In the genomic region with DNA sequence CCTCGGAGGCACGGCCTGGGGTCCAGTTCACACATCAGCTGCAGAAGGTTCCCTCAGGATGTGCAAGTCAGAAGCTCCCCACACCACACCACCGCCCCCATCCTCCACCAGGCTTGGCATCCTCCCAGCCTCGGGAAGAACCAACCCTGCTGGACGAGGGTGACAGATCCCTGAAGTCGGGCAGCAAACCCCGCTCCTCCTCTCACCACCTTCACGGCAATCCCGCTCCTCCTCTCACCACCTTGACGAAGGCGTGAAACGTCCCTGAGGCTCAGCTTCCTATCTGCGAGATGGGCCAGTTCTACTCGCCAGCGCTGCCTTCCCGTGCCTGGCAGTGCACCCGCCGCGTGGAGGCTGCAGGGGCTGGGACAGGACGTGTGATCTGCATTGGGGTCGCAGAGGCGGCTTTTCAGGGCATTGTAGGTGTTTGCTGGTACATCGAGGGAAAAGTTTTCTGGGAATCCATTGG, we compare ENCODE assay signal across 18 cellular contexts.
DNase-seq lines count a peak whose midpoint lies in the region; ATAC-seq, FAIRE-seq and TF ChIP-seq lines count a peak whose summit lies in the region.
"Had no signal": no experiment of that assay in that cellular context is flagged by ENCODE, and none has a peak within 500 bp of the region (broad histone marks: within the 10 kb centered on the region; RNA-seq: fewer than 3 reads in every experiment).

No MANE protein-coding gene starts in this region.

- H3K27me3 ChIP-seq in BLaER1 treated with 17β-estradiol and CSF1 and Interleukin-3, amounts not matched to agents 10 nM and 100 nM, result peaks cover 0 to 70% (median 28%) of the 10 kb centered on the region in 11 experiments; a peak in 14 of 22 replicates
- no peaks in the 10 kb centered on the region for H3K27me3 ChIP-seq in testis
- H3K27me3 ChIP-seq: BE2C had no signal

- H3K9me3 Mint-ChIP-seq in osteocyte (ENCODE audit: unreplicated experiment), result no peaks in the 10 kb centered on the region
- H3K9me3 Mint-ChIP-seq: CD8-positive, alpha-beta T cell had no signal

- 85 to 92% methylated on average over 21 to 23 of the region's 23 CpGs for WGBS in testis, 2 donors

- peak overlapping the region in 8 of 11 experiments; percentile 23 to 54 (median 50); a peak in 12 of 22 replicates for H3K4me2 ChIP-seq in BLaER1 treated with 17β-estradiol and CSF1 and Interleukin-3, amounts not matched to agents 10 nM and 100 nM

- DNase-seq in HTR-8/SVneo (ENCODE audit: insufficient read length, low spot score) (no peak), kidney (peak; percentile 61), posterior vena cava (ENCODE audit: low spot score) (peak; percentile 71), osteocyte (ENCODE audit: extremely low spot score, unreplicated experiment) (no peak), testis (no peak)
- DNase-seq: ACHN; BE2C; Calu3; CD8-positive, alpha-beta T cell; DMS79 treated with DMSO at 0.1 percent for 48 hours; GF-D8; GOT3; HFFc6 had no signal

- H3K9me3 ChIP-seq in BLaER1 treated with 17β-estradiol and CSF1 and Interleukin-3, amounts not matched to agents 10 nM and 100 nM (replicated peaks in 1 of 11), result no peaks in the 10 kb centered on the region
- no peaks in the 10 kb centered on the region for H3K9me3 ChIP-seq in kidney (ENCODE audit: control insufficient read depth in 1 of 2, low read length in 2 of 2)
- H3K9me3 ChIP-seq in testis, result no peaks in the 10 kb centered on the region
- H3K9me3 ChIP-seq: BE2C had no signal

- H3K4me1 ChIP-seq in BLaER1 treated with 17β-estradiol and CSF1 and Interleukin-3, amounts not matched to agents 10 nM and 100 nM, result peaks cover 39 to 81% (median 60%) of the 10 kb centered on the region in 10 experiments
- no peaks in the 10 kb centered on the region for H3K4me1 ChIP-seq in kidney (ENCODE audit: control insufficient read depth in 1 of 2, insufficient read depth in 1 of 2, low read depth in 1 of 2, low read length in 2 of 2)
- no peaks in the 10 kb centered on the region for H3K4me1 ChIP-seq in testis
- H3K4me1 ChIP-seq: BE2C had no signal

- H3K27ac Mint-ChIP-seq in osteocyte (ENCODE audit: unreplicated experiment), result no peak overlapping the region
- H3K27ac Mint-ChIP-seq: CD8-positive, alpha-beta T cell; HFFc6 had no signal

- no peaks in the 10 kb centered on the region for H3K4me1 Mint-ChIP-seq in osteocyte (ENCODE audit: unreplicated experiment)

- H3K36me3 ChIP-seq in BLaER1 treated with 17β-estradiol and CSF1 and Interleukin-3, amounts not matched to agents 10 nM and 100 nM, result no peaks in the 10 kb centered on the region
- H3K36me3 ChIP-seq in kidney (ENCODE audit: control insufficient read depth in 1 of 2, insufficient read depth in 2 of 2, low read length in 2 of 2) (no peaks in the 10 kb centered on the region), testis (ENCODE audit: low read depth, missing control alignments) (no peaks in the 10 kb centered on the region)
- H3K36me3 ChIP-seq: BE2C had no signal

- H3K9ac ChIP-seq in BLaER1 treated with 17β-estradiol and CSF1 and Interleukin-3, amounts not matched to agents 10 nM and 100 nM, result no peak overlapping the region
- no peak overlapping the region for H3K9ac ChIP-seq in kidney (ENCODE audit: low read length in 2 of 2)

- peaks cover 0 to 67% (median 23%) of the 10 kb centered on the region in 11 experiments; a peak in 16 of 22 replicates for H4K20me1 ChIP-seq in BLaER1 treated with 17β-estradiol and CSF1 and Interleukin-3, amounts not matched to agents 10 nM and 100 nM

- H3K27ac ChIP-seq in BLaER1 treated with 17β-estradiol and CSF1 and Interleukin-3, amounts not matched to agents 10 nM and 100 nM, result no peak overlapping the region
- no peak overlapping the region for H3K27ac ChIP-seq in kidney (ENCODE audit: low read depth in 2 of 2, low read length in 2 of 2)
- H3K27ac ChIP-seq in testis, result no peak overlapping the region

- no peak for TF ChIP-seq POLR2A in testis (IDR thresholded peaks at IDR 0.05)

- H3K4me3 ChIP-seq in BLaER1 treated with 17β-estradiol and CSF1 and Interleukin-3, amounts not matched to agents 10 nM and 100 nM, result no peak overlapping the region
- H3K4me3 ChIP-seq in kidney (ENCODE audit: low read length in 2 of 2) (no peak overlapping the region), testis (no peak overlapping the region)

- intact Hi-C loops in kidney (cut with DNase I), result no loop called here
- intact Hi-C loops in posterior vena cava (cut with DNase I), result no loop called here
- intact Hi-C loops in testis (cut with DNase I; ENCODE audit: low total_unique reads), result no loop called here

- FAIRE-seq in HTR-8/SVneo (lab: Jason Lieb, UNC) (peak; percentile 69), kidney (lab: Jason Lieb, UNC) (no peak)
- FAIRE-seq: A204.1 had no signal

- H3K36me3 Mint-ChIP-seq in osteocyte (ENCODE audit: unreplicated experiment), result no peaks in the 10 kb centered on the region
- H3K36me3 Mint-ChIP-seq: CD8-positive, alpha-beta T cell had no signal

- TF ChIP-seq CTCF in kidney (IDR thresholded peaks at IDR 0.05; ENCODE audit: borderline replicate concordance, extremely low read depth, insufficient read depth) (no peak), osteocyte (IDR thresholded peaks at IDR 0.05) (no peak), testis (IDR thresholded peaks at IDR 0.05) (no peak)

- no peak overlapping the region for H3K4me3 Mint-ChIP-seq in osteocyte (ENCODE audit: unreplicated experiment)
- H3K4me3 Mint-ChIP-seq: CD8-positive, alpha-beta T cell; HFFc6 had no signal

- ATAC-seq in HG03571 (IDR thresholded peaks at IDR 0.05; ENCODE audit: unreplicated experiment) (no peak), HG03159 (IDR thresholded peaks at IDR 0.05; ENCODE audit: unreplicated experiment) (no peak)
- ATAC-seq: CD8-positive, alpha-beta T cell; HCT116 had no signal

- no peaks in the 10 kb centered on the region for H3K27me3 Mint-ChIP-seq in osteocyte (ENCODE audit: unreplicated experiment)

Comparison
In these comparisons a context has a peak if more than half of its experiments do, and no peak if none do; other contexts are left out.
1. DNase-seq: peak in kidney (single experiment) and posterior vena cava (single experiment); none in HTR-8/SVneo (single experiment), osteocyte (single experiment) and testis (single experiment).